8 cellular contexts compared by ENCODE assay signal in genomic region chr21:37266515-37267221, GRCh38. TPM values are rescaled to one million over a fixed set of nuclear protein-coding genes. Genes with fewer than 3 reads are reported as not detected.
DNase-seq lines count a peak whose midpoint lies in the region; ATAC-seq and TF ChIP-seq lines count a peak whose summit lies in the region.

No MANE protein-coding gene starts in this region.

- H3K36me3 ChIP-seq in Peyer's patch: no peaks in the 10 kb centered on the region
- no peaks in the 10 kb centered on the region for H3K36me3 ChIP-seq in mesendoderm (ENCODE audit: control insufficient read depth, insufficient read depth, low read length)
- H3K36me3 ChIP-seq in uterus: no peaks in the 10 kb centered on the region

- intact Hi-C loops in uterus (cut with DNase I; ENCODE audit: low total_unique reads): no loop called here

- H2BK15ac ChIP-seq in mesendoderm (replicated peaks; ENCODE audit: low read depth): no peak overlapping the region

- H3K4me3 ChIP-seq in Peyer's patch (peak overlapping the region; percentile 72 to 80 (median 76)), mesendoderm (ENCODE audit: low read length) (peak overlapping the region; percentile 59), uterus (peak overlapping the region; percentile 63 to 92)

- H2BK120ac ChIP-seq in mesendoderm (ENCODE audit: low read depth, low read length): no peak overlapping the region

- H3K4me2 ChIP-seq in mesendoderm (ENCODE audit: low read length): peak overlapping the region; percentile 74

- H3K79me2 ChIP-seq in mesendoderm (ENCODE audit: control insufficient read depth, insufficient read depth, low read length): peaks cover 28% of the 10 kb centered on the region

- H4K5ac ChIP-seq in mesendoderm (ENCODE audit: low read length): no peak overlapping the region

- peak overlapping the region; percentile 12 for H3K18ac ChIP-seq in mesendoderm (ENCODE audit: low read length)

- H3K9me3 ChIP-seq in Peyer's patch: no peaks in the 10 kb centered on the region
- H3K9me3 ChIP-seq in uterus: no peaks in the 10 kb centered on the region

- H3K27me3 ChIP-seq in Peyer's patch: no peaks in the 10 kb centered on the region
- H3K27me3 ChIP-seq in mesendoderm (ENCODE audit: insufficient read depth, low read length, poor library complexity): no peaks in the 10 kb centered on the region
- no peaks in the 10 kb centered on the region for H3K27me3 ChIP-seq in uterus

- H4K8ac ChIP-seq in mesendoderm (ENCODE audit: low read depth, low read length): no peak overlapping the region

- no peak overlapping the region for H3K23ac ChIP-seq in mesendoderm (ENCODE audit: low read length)

- peaks cover 0 to 10% (median 3%) of the 10 kb centered on the region in 4 donors for H3K4me1 ChIP-seq in Peyer's patch
- H3K4me1 ChIP-seq in mesendoderm (ENCODE audit: control insufficient read depth, low read depth, low read length): no peaks in the 10 kb centered on the region
- H3K4me1 ChIP-seq in uterus: no peaks in the 10 kb centered on the region

- DNase-seq in DMS53 (lab: John Stamatoyannopoulos, UW) (peak; percentile 92), GM19238 (ENCODE audit: insufficient read length, low spot score) (peak; percentile 12), Peyer's patch (no peak), dermis blood vessel endothelial cell (peak; percentile 59), mesendoderm (peak; percentile 73), uterus (no peak)
- no peak for DNase-seq in effector CD8-positive, alpha-beta T cell (lab: John Stamatoyannopoulos, UW)

- H3K4ac ChIP-seq in mesendoderm (ENCODE audit: low read depth, low read length): no peak overlapping the region

- TF ChIP-seq CTCF in Peyer's patch (IDR thresholded peaks at IDR 0.05) (no peak), uterus (IDR thresholded peaks at IDR 0.05) (no peak)

- H3K9ac ChIP-seq in mesendoderm (ENCODE audit: low read length): peak overlapping the region; percentile 78

- peak; percentile 12 for ATAC-seq in HG03342 (IDR thresholded peaks at IDR 0.05; ENCODE audit: unreplicated experiment)

- peak overlapping the region; percentile 96 for H3K56ac ChIP-seq in mesendoderm (ENCODE audit: low read length)

- H2AK5ac ChIP-seq in mesendoderm (ENCODE audit: low read length): no peak overlapping the region

- TF ChIP-seq POLR2A in Peyer's patch (IDR thresholded peaks at IDR 0.05): no peak
- TF ChIP-seq POLR2A in uterus (IDR thresholded peaks at IDR 0.05): no peak

- H3K27ac ChIP-seq in Peyer's patch: peak overlapping the region; percentile 97 to 99 (median 98)
- H3K27ac ChIP-seq in mesendoderm (ENCODE audit: low read depth, low read length): peak overlapping the region; percentile 78
- H3K27ac ChIP-seq in uterus: peak overlapping the region; percentile 93 to 99

- WGBS in mesendoderm (ENCODE audit: extremely low coverage, insufficient coverage, low lambda C conversion rate): no CpG with 5 or more reads among the region's 39 CpGs

- H3K79me1 ChIP-seq in mesendoderm (ENCODE audit: low read length): peaks cover 12% of the 10 kb centered on the region

- no peak overlapping the region for H2BK5ac ChIP-seq in mesendoderm (ENCODE audit: low read length)

RNA-seq across cellular contexts. Expression of gene VPS26C, which starts 0.5 kb away (rescaled TPM):
- 10 to 100 TPM; 62.7 to 79.8 (median 76.4) TPM for total RNA-seq in Peyer's patch
- 106 and 115 TPM in 2 replicates for total RNA-seq in dermis blood vessel endothelial cell
- polyA plus RNA-seq in mesendoderm (2013, experiment 1 of 2): 28.8 TPM
- 30.4 TPM for polyA plus RNA-seq in mesendoderm (2013, experiment 2 of 2)
- 100 to 1,000 TPM in 1 of 4 donors, 10 to 100 TPM in 3; 44.8 to 179 (median 56.0) TPM for total RNA-seq in uterus

Comparison
In these comparisons a context has a peak if more than half of its experiments do, and no peak if none do; other contexts are left out.
1. DNase-seq: peak in DMS53 (single experiment), GM19238 (single experiment), dermis blood vessel endothelial cell (single experiment) and mesendoderm (single experiment); none in Peyer's patch (0 of 3), uterus (0 of 2) and effector CD8-positive, alpha-beta T cell (single experiment).
2. Peak in every context shown above with its lines, with median percentiles within 50 percentile points of each other: H3K27ac ChIP-seq and H3K4me3 ChIP-seq.